ENCODE assay signal across 20 cellular contexts in the genomic region with DNA sequence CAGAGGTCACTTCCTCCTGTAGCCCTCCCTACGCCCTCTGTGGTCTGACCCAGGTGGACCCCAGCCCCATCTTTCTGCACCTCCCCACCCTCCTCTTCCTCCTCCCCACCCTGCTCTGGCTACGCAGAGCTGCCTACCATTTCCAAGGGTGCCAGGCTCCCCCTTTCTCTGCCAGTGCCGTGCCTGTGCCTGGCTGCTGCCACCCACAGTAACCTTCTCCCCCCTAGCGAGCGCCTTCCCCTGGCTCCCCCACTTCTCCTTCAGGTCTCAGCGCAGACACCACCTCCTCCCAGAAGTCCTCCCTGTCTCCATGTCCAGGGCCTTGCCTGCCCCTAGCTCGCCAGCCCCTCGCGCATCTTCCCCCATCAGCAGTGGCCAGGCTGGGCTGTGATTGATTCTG.
A peak's percentile ranks its signal among the peaks of the same experiment; 100 is the strongest.
DNase-seq lines count a peak whose midpoint lies in the region; TF ChIP-seq lines count a peak whose summit lies in the region.
"Had no signal": no experiment of that assay in that cellular context is flagged by ENCODE, and none has a peak within 500 bp of the region (broad histone marks: within the 10 kb centered on the region; RNA-seq: fewer than 3 reads in every experiment).

No MANE protein-coding gene starts in this region.

- H3K9me3 ChIP-seq in AG04450 (ENCODE audit: control insufficient read depth, insufficient read depth, low read length) (no peaks in the 10 kb centered on the region; the same call in 1 of the 2 replicates), mammary epithelial cell (replicated peaks; ENCODE audit: insufficient read depth, low read length) (no peaks in the 10 kb centered on the region), neural progenitor cell (ENCODE audit: low read depth) (no peaks in the 10 kb centered on the region)
- H3K9me3 ChIP-seq: prostate gland, tibial nerve had no signal

- WGBS in mammary epithelial cell (ENCODE audit: low coverage, missing lambda C conversion rate): 96% methylated on average over 3 of the region's 9 CpGs

- POLR2A ChIA-PET in AG04450 (lab: Yijun Ruan, JAX): no interaction called here

- in situ Hi-C loops in mammary epithelial cell (cut with MboI; ENCODE audit: low sequenced_read_pairs in 2 of 2): loop anchor here (10.0 to 25.0 kb wide), 4 partner anchors 193 to 1005 kb away; partner anchors contain the start of genes MECR (in 2 of the 2), PTPRU (in 2 of the 2) and MATN1 (in 1 of the 2)

- peak overlapping the region; percentile 99 for H3K27ac ChIP-seq in AG04450 (ENCODE audit: low read depth, low read length)
- H3K27ac ChIP-seq in mammary epithelial cell (ENCODE audit: insufficient read depth, low read depth, low read length): peak overlapping the region; percentile 85
- H3K27ac ChIP-seq in neural progenitor cell: no peak overlapping the region
- H3K27ac ChIP-seq: prostate gland, tibial nerve had no signal

- BruUV-seq in mammary epithelial cell (replicated peaks; lab: Mats Ljungman, UMichigan): no TSS peak

- no peaks in the 10 kb centered on the region for H3K79me2 ChIP-seq in mammary epithelial cell (ENCODE audit: insufficient read depth, low read length)
- no peaks in the 10 kb centered on the region for H3K79me2 ChIP-seq in neural progenitor cell (ENCODE audit: low read depth)

- CTCF ChIA-PET in AG04450 (lab: Charles Lee) (no interaction called here), mammary epithelial cell (lab: Charles Lee; ENCODE audit: low non-redundant PET) (no interaction called here)

- TF ChIP-seq CTCF in AG04450 (IDR thresholded peaks at IDR 0.05; ENCODE audit: low read depth, low read length) (no peak), HFFc6 (IDR thresholded peaks at IDR 0.05) (no peak), mammary epithelial cell (conservative IDR thresholded peaks at IDR 0.05 in 1 of 2, IDR thresholded peaks at IDR 0.05 in 1 of 2; ENCODE audit: extremely low read depth in 1 of 2, insufficient read depth in 1 of 2, low read depth in 1 of 2, low read length in 2 of 2) (no peak), neural progenitor cell (IDR thresholded peaks at IDR 0.05) (no peak)

- H3K27ac Mint-ChIP-seq in HFFc6: peak overlapping the region; percentile 97
- peak overlapping the region; percentile 12 for H3K27ac Mint-ChIP-seq in neural progenitor cell

- H3K4me3 Mint-ChIP-seq in HFFc6: peak overlapping the region; percentile 65; the same call in 1 of the 2 replicates
- peak overlapping the region; percentile 20 for H3K4me3 Mint-ChIP-seq in neural progenitor cell
- H3K4me3 Mint-ChIP-seq: activated CD8-positive, alpha-beta memory T cell treated with anti-CD3 and anti-CD28 coated beads, Interleukin-2, amount 10 ng/mL, durations not matched to agents 7 days and 5 days; central memory CD8-positive, alpha-beta T cell had no signal

- intact Hi-C loops in mammary epithelial cell (cut with micrococcal nuclease): loop anchor here (1.0 to 5.0 kb wide), 6 partner anchors 86 to 675 kb away; partner anchors contain the start of gene PTPRU

- peaks cover 51% of the 10 kb centered on the region for H3K4me1 ChIP-seq in mammary epithelial cell (ENCODE audit: insufficient read depth, low read length)
- peaks cover 31% of the 10 kb centered on the region for H3K4me1 ChIP-seq in neural progenitor cell
- H3K4me1 ChIP-seq: prostate gland, tibial nerve had no signal

- H3K4me3 ChIP-seq in AG04450 (ENCODE audit: low read depth, low read length) (no peak overlapping the region), mammary epithelial cell (replicated peaks in 1 of 3; ENCODE audit: insufficient read depth in 1 of 3, low read depth in 2 of 3, low read length in 3 of 3) (no peak overlapping the region), neural progenitor cell (no peak overlapping the region)
- H3K4me3 ChIP-seq: prostate gland, tibial nerve had no signal

- H3K36me3 Mint-ChIP-seq in HFFc6 (ENCODE audit: low read depth) (no peaks in the 10 kb centered on the region), neural progenitor cell (no peaks in the 10 kb centered on the region)
- H3K36me3 Mint-ChIP-seq: naive B cell had no signal

- H3K9ac ChIP-seq in mammary epithelial cell (ENCODE audit: insufficient read depth, low read length): no peak overlapping the region
- no peak overlapping the region for H3K9ac ChIP-seq in neural progenitor cell

- peaks cover 17% of the 10 kb centered on the region for H3F3A ChIP-seq in neural progenitor cell (ENCODE audit: low read depth)

- H3K36me3 ChIP-seq in mammary epithelial cell (ENCODE audit: insufficient read depth, low read length) (no peaks in the 10 kb centered on the region), neural progenitor cell (no peaks in the 10 kb centered on the region)
- H3K36me3 ChIP-seq: prostate gland, tibial nerve had no signal

- H3K4me1 Mint-ChIP-seq in HFFc6 (ENCODE audit: low read depth): peaks cover 47% of the 10 kb centered on the region
- peaks cover 70% of the 10 kb centered on the region for H3K4me1 Mint-ChIP-seq in neural progenitor cell

- dilution Hi-C loops in mammary epithelial cell (cut with HindIII; ENCODE audit: low sequenced_read_pairs): loop anchor here (25.0 kb wide), 1 partner anchor 470 kb away; the partner anchor contains the start of genes MECR and PTPRU

- H3K9me3 Mint-ChIP-seq in HFFc6 (no peaks in the 10 kb centered on the region), neural progenitor cell (peaks cover 2% of the 10 kb centered on the region)
- H3K9me3 Mint-ChIP-seq: central memory CD8-positive, alpha-beta T cell had no signal

- H2AFZ ChIP-seq in mammary epithelial cell (ENCODE audit: low read depth, low read length) (no peak overlapping the region), neural progenitor cell (replicated peaks) (no peak overlapping the region)

- H4K20me1 ChIP-seq in mammary epithelial cell (ENCODE audit: insufficient read depth, low read length) (no peaks in the 10 kb centered on the region), neural progenitor cell (ENCODE audit: low read depth) (no peaks in the 10 kb centered on the region)

- no peak overlapping the region for H3K4me2 ChIP-seq in mammary epithelial cell (ENCODE audit: insufficient read depth, low read depth, low read length)
- no peak overlapping the region for H3K4me2 ChIP-seq in neural progenitor cell

- H3K27me3 Mint-ChIP-seq in HFFc6 (ENCODE audit: insufficient read depth) (peaks cover 8% of the 10 kb centered on the region), neural progenitor cell (ENCODE audit: insufficient read depth, low read depth) (peaks cover 8% of the 10 kb centered on the region)

- H3K27me3 ChIP-seq in AG04450 (ENCODE audit: control insufficient read depth, insufficient read depth, low read length) (peaks cover 2% of the 10 kb centered on the region), mammary epithelial cell (ENCODE audit: insufficient read depth, low read length) (no peaks in the 10 kb centered on the region), neural progenitor cell (no peaks in the 10 kb centered on the region)

- DNase-seq in AG04450 (ENCODE audit: low read depth, low spot score) (no peak), HFFc6 (no peak), mammary epithelial cell (no peak), neural progenitor cell (ENCODE audit: low spot score) (no peak), SIG-M5 treated with dmso at 0.1 percent for 504 hours (lab: John Stamatoyannopoulos, UW; ENCODE audit: unreplicated experiment) (no peak), CD1c-positive myeloid dendritic cell (ENCODE audit: extremely low spot score) (no peak)
- no peak for DNase-seq in activated naive CD4-positive, alpha-beta T cell (lab: John Stamatoyannopoulos, UW)
- DNase-seq: activated CD8-positive, alpha-beta memory T cell treated with anti-CD3 and anti-CD28 coated beads, Interleukin-2, amount 10 ng/mL, durations not matched to agents 7 days and 5 days; activated gamma-delta T cell treated with Interleukin-2 at 50 U/mL for 16 hours; AML-193; COR-L47; H7; KBM-7; naive B cell; OCI-M1; stimulated activated naive CD8-positive, alpha-beta T cell treated with anti-CD3 and anti-CD28 coated beads, Interleukin-15, Interleukin-2, amounts not matched to agents 100 U/mL and 50 U/mL, for 24 hours; T1000 had no signal
